23 cellular contexts compared by ENCODE assay signal in the genomic region with DNA sequence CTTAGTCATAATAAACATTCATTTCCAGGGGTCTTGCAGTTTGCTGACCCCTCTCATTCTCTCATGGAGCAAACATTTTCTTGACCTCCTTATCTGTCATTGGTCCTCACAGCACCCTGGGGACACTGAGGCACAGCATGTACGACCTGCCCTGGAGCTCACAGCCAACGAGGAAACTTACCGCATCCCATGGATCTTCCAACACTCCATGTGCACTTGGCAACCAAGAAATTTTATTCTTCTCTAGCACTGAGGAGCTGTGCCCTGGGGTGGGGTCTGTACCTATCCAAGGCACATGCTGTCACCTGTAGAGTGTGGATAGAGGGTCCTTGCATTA.
DNase-seq lines count a peak whose midpoint lies in the region; ATAC-seq, FAIRE-seq and TF ChIP-seq lines count a peak whose summit lies in the region.
"Had no signal": no experiment of that assay in that cellular context is flagged by ENCODE, and none has a peak within 500 bp of the region (broad histone marks: within the 10 kb centered on the region; RNA-seq: fewer than 3 reads in every experiment).

No MANE protein-coding gene starts in this region.

- H3K27me3 Mint-ChIP-seq in activated naive CD4-positive, alpha-beta T cell treated with anti-CD3 and anti-CD28 coated beads, Interleukin-2, amount 10 ng/mL, durations not matched to agents 7 days and 5 days, result no peaks in the 10 kb centered on the region
- no peaks in the 10 kb centered on the region for H3K27me3 Mint-ChIP-seq in activated naive CD4-positive, alpha-beta T cell treated with anti-CD3 and anti-CD28 coated beads for 36 hours (ENCODE audit: low read depth)
- H3K27me3 Mint-ChIP-seq in T-helper 17 cell (no peaks in the 10 kb centered on the region), natural killer cell (ENCODE audit: low read depth in 2 of 2) (no peaks in the 10 kb centered on the region)

- CTCF ChIA-PET in activated naive CD4-positive, alpha-beta T cell treated with anti-CD3 and anti-CD28 coated beads, Interleukin-2, amount 10 ng/mL, durations not matched to agents 7 days and 5 days (lab: Charles Lee), result interaction anchor here (0.8 to 13.8 kb wide), 5 partner anchors 8 to 65 kb away, joined by 3 to 151 read pairs (median 6); no protein-coding TSS in a partner anchor
- CTCF ChIA-PET in activated naive CD4-positive, alpha-beta T cell treated with anti-CD3 and anti-CD28 coated beads for 36 hours (lab: Charles Lee), result interaction anchor here (0.6 to 9.8 kb wide), 6 partner anchors 16 to 472 kb away, joined by 3 to 77 read pairs (median 6); no protein-coding TSS in a partner anchor

- H2AFZ ChIP-seq in DND-41 (ENCODE audit: low read depth, low read length), result no peak overlapping the region

- H3K27ac ChIP-seq in DND-41 (ENCODE audit: low read length), result peak overlapping the region; percentile 81
- H3K27ac ChIP-seq: brain microvascular endothelial cell, epithelial cell of prostate, left ventricle myocardium inferior, SJCRH30, thoracic aorta, uterus had no signal

- H3K9me3 ChIP-seq in DND-41 (ENCODE audit: insufficient read depth, low read length, severe bottlenecking), result no peaks in the 10 kb centered on the region
- H3K9me3 ChIP-seq in T-helper 17 cell (ENCODE audit: control insufficient read depth, low read length, poor library complexity, severe bottlenecking), result no peaks in the 10 kb centered on the region
- H3K9me3 ChIP-seq: HAP-1, left ventricle myocardium inferior, SJCRH30, thoracic aorta, uterus had no signal

- H3K27me3 ChIP-seq in DND-41 (ENCODE audit: insufficient read depth, low read length, poor library complexity), result no peaks in the 10 kb centered on the region
- H3K27me3 ChIP-seq: SJCRH30, uterus had no signal

- H3K4me3 ChIP-seq in DND-41 (ENCODE audit: low read depth in 1 of 2, low read length in 2 of 2), result no peak overlapping the region
- H3K4me3 ChIP-seq: HAP-1, left ventricle myocardium inferior, SJCRH30, thoracic aorta, uterus had no signal

- FAIRE-seq in D721Med (lab: Jason Lieb, UNC), result no peak

- no peaks in the 10 kb centered on the region for H3K9me3 Mint-ChIP-seq in activated naive CD4-positive, alpha-beta T cell treated with anti-CD3 and anti-CD28 coated beads, Interleukin-2, amount 10 ng/mL, durations not matched to agents 7 days and 5 days
- no peaks in the 10 kb centered on the region for H3K9me3 Mint-ChIP-seq in activated naive CD4-positive, alpha-beta T cell treated with anti-CD3 and anti-CD28 coated beads for 36 hours
- H3K9me3 Mint-ChIP-seq in natural killer cell, result no peaks in the 10 kb centered on the region
- H3K9me3 Mint-ChIP-seq: IgD-negative memory B cell had no signal

- no peak overlapping the region for H3K4me3 Mint-ChIP-seq in activated naive CD4-positive, alpha-beta T cell treated with anti-CD3 and anti-CD28 coated beads, Interleukin-2, amount 10 ng/mL, durations not matched to agents 7 days and 5 days
- H3K4me3 Mint-ChIP-seq in activated naive CD4-positive, alpha-beta T cell treated with anti-CD3 and anti-CD28 coated beads for 36 hours, result no peak overlapping the region
- peak overlapping the region; percentile 83 for H3K4me3 Mint-ChIP-seq in T-helper 17 cell
- H3K4me3 Mint-ChIP-seq in natural killer cell, result peak overlapping the region; percentile 87

- H3K4me1 ChIP-seq in DND-41 (ENCODE audit: insufficient read depth, low read length), result peaks cover 63% of the 10 kb centered on the region
- H3K4me1 ChIP-seq: HAP-1, uterus had no signal

- no peak for TF ChIP-seq CTCF in DND-41 (IDR thresholded peaks at IDR 0.05; ENCODE audit: borderline replicate concordance, extremely low read depth, low read length, poor library complexity, severe bottlenecking)
- TF ChIP-seq CTCF in natural killer cell (IDR thresholded peaks at IDR 0.05), result no peak
- no peak for TF ChIP-seq CTCF in D721Med (IDR thresholded peaks at IDR 0.05; ENCODE audit: insufficient read depth, missing control alignments)

- H3K27ac Mint-ChIP-seq in activated naive CD4-positive, alpha-beta T cell treated with anti-CD3 and anti-CD28 coated beads, Interleukin-2, amount 10 ng/mL, durations not matched to agents 7 days and 5 days, result peak overlapping the region; percentile 99
- no peak overlapping the region for H3K27ac Mint-ChIP-seq in activated naive CD4-positive, alpha-beta T cell treated with anti-CD3 and anti-CD28 coated beads for 36 hours
- H3K27ac Mint-ChIP-seq in T-helper 17 cell, result peak overlapping the region; percentile 94
- H3K27ac Mint-ChIP-seq in natural killer cell, result peak overlapping the region; percentile 82 to 87

- H3K4me2 ChIP-seq in DND-41 (ENCODE audit: insufficient read depth, low read length), result no peak overlapping the region

- H3K79me2 ChIP-seq in DND-41 (ENCODE audit: insufficient read depth, low read length), result no peaks in the 10 kb centered on the region

- ATAC-seq in DND-41 (ENCODE audit: insufficient read depth, low read depth) (no peak), T-helper 17 cell (no peak), natural killer cell (no peak), GM18907 (IDR thresholded peaks at IDR 0.05; ENCODE audit: unreplicated experiment) (no peak), GM21515 (IDR thresholded peaks at IDR 0.05; ENCODE audit: unreplicated experiment) (no peak)

- no peaks in the 10 kb centered on the region for H3K36me3 ChIP-seq in DND-41 (ENCODE audit: insufficient read depth, low read length)
- H3K36me3 ChIP-seq: brain microvascular endothelial cell, HAP-1, left ventricle myocardium inferior, SJCRH30, thoracic aorta, uterus had no signal

- H4K20me1 ChIP-seq in DND-41 (ENCODE audit: insufficient read depth, low read length), result 0 out of 2 replicates have a peak, but pooled peaks cover 3% of the 10 kb centered on the region

- intact Hi-C loops in activated naive CD4-positive, alpha-beta T cell treated with anti-CD3 and anti-CD28 coated beads for 36 hours (cut with micrococcal nuclease), result no loop called here
- intact Hi-C loops in natural killer cell (cut with micrococcal nuclease), result loop anchor here (5.0 kb wide), 1 partner anchor 34 kb away; no protein-coding TSS in a partner anchor

- peaks cover 8% of the 10 kb centered on the region for H3K36me3 Mint-ChIP-seq in activated naive CD4-positive, alpha-beta T cell treated with anti-CD3 and anti-CD28 coated beads, Interleukin-2, amount 10 ng/mL, durations not matched to agents 7 days and 5 days
- no peaks in the 10 kb centered on the region for H3K36me3 Mint-ChIP-seq in activated naive CD4-positive, alpha-beta T cell treated with anti-CD3 and anti-CD28 coated beads for 36 hours (ENCODE audit: low read depth)
- H3K36me3 Mint-ChIP-seq in T-helper 17 cell (ENCODE audit: low read depth), result no peaks in the 10 kb centered on the region
- H3K36me3 Mint-ChIP-seq in natural killer cell, result no peaks in the 10 kb centered on the region

- DNase-seq in activated naive CD4-positive, alpha-beta T cell treated with anti-CD3 and anti-CD28 coated beads, Interleukin-2, amount 10 ng/mL, durations not matched to agents 7 days and 5 days, result no peak
- DNase-seq in activated naive CD4-positive, alpha-beta T cell treated with anti-CD3 and anti-CD28 coated beads for 36 hours, result no peak
- DNase-seq in DND-41 (no peak), T-helper 17 cell (no peak), natural killer cell (no peak), D721Med (ENCODE audit: insufficient read length, low spot score) (no peak)
- DNase-seq: brain microvascular endothelial cell; EL; islet precursor cell; left ventricle myocardium inferior; mesendoderm; NCI-H2081 treated with DMSO at 0.1 percent for 48 hours; NCI-H226; nucleus accumbens; stimulated activated naive CD4-positive, alpha-beta T cell treated with Interleukin-2 at 50 U/mL for 16 hours; uterus had no signal

- peaks cover 92% of the 10 kb centered on the region for H3K4me1 Mint-ChIP-seq in activated naive CD4-positive, alpha-beta T cell treated with anti-CD3 and anti-CD28 coated beads, Interleukin-2, amount 10 ng/mL, durations not matched to agents 7 days and 5 days
- peaks cover 82% of the 10 kb centered on the region for H3K4me1 Mint-ChIP-seq in activated naive CD4-positive, alpha-beta T cell treated with anti-CD3 and anti-CD28 coated beads for 36 hours (ENCODE audit: low read depth)
- peaks cover 78% of the 10 kb centered on the region for H3K4me1 Mint-ChIP-seq in T-helper 17 cell
- peaks cover 97% of the 10 kb centered on the region in 2 donors for H3K4me1 Mint-ChIP-seq in natural killer cell

- no peak overlapping the region for H3K9ac ChIP-seq in DND-41 (ENCODE audit: low read depth, low read length)

Comparison
In these comparisons a context has a peak if more than half of its experiments do, and no peak if none do; other contexts are left out.
1. H3K4me3 Mint-ChIP-seq: peak in T-helper 17 cell (single experiment) and natural killer cell (single experiment); none in activated naive CD4-positive, alpha-beta T cell treated with anti-CD3 and anti-CD28 coated beads, Interleukin-2, amount 10 ng/mL, durations not matched to agents 7 days and 5 days (single experiment) and activated naive CD4-positive, alpha-beta T cell treated with anti-CD3 and anti-CD28 coated beads for 36 hours (single experiment).